15 cellular contexts compared by ENCODE assay signal in genomic region chr18:67783215-67783946, GRCh38.
DNase-seq lines count a peak whose midpoint lies in the region; ATAC-seq and TF ChIP-seq lines count a peak whose summit lies in the region.
"Had no signal": no experiment of that assay in that cellular context is flagged by ENCODE, and none has a peak within 500 bp of the region (broad histone marks: within the 10 kb centered on the region; RNA-seq: fewer than 3 reads in every experiment).

No MANE protein-coding gene starts in this region.

- no peaks in the 10 kb centered on the region for H3K9me3 Mint-ChIP-seq in activated CD8-positive, alpha-beta T cell treated with anti-CD3 and anti-CD28 coated beads for 36 hours
- H3K9me3 Mint-ChIP-seq in activated CD8-positive, alpha-beta T cell treated with anti-CD3 and anti-CD28 coated beads, Interleukin-2, amount 10 ng/mL, durations not matched to agents 7 days and 5 days (ENCODE audit: insufficient read depth): no peaks in the 10 kb centered on the region
- no peaks in the 10 kb centered on the region for H3K9me3 Mint-ChIP-seq in type B pancreatic cell
- H3K9me3 Mint-ChIP-seq in stimulated activated naive B cell treated with anti-CD40 and anti-IgM and Interleukin-4, amounts not matched to agents 10 μg/mL and 1 μg/mL and 100 μg/mL, for 72 hours: peaks cover 0 to 2% of the 10 kb centered on the region in 2 donors

- intact Hi-C loops in activated CD8-positive, alpha-beta T cell treated with anti-CD3 and anti-CD28 coated beads for 36 hours (cut with micrococcal nuclease): no loop called here

- no peak overlapping the region for H3K4me3 Mint-ChIP-seq in activated CD8-positive, alpha-beta T cell treated with anti-CD3 and anti-CD28 coated beads for 36 hours
- H3K4me3 Mint-ChIP-seq in activated CD8-positive, alpha-beta T cell treated with anti-CD3 and anti-CD28 coated beads, Interleukin-2, amount 10 ng/mL, durations not matched to agents 7 days and 5 days: no peak overlapping the region
- H3K4me3 Mint-ChIP-seq in type B pancreatic cell: no peak overlapping the region
- H3K4me3 Mint-ChIP-seq in stimulated activated naive B cell treated with anti-CD40 and anti-IgM and Interleukin-4, amounts not matched to agents 10 μg/mL and 1 μg/mL and 100 μg/mL, for 72 hours: no peak overlapping the region
- H3K4me3 Mint-ChIP-seq: B cell, IgD-negative memory B cell had no signal

- no peak for DNase-seq in activated CD8-positive, alpha-beta T cell treated with anti-CD3 and anti-CD28 coated beads for 36 hours
- DNase-seq in activated CD8-positive, alpha-beta T cell treated with anti-CD3 and anti-CD28 coated beads, Interleukin-2, amount 10 ng/mL, durations not matched to agents 7 days and 5 days: no peak
- DNase-seq in fibroblast of pulmonary artery (ENCODE audit: low read depth): peak; percentile 89
- no peak for DNase-seq in stimulated activated naive CD8-positive, alpha-beta T cell treated with anti-CD3 and anti-CD28 coated beads, Interleukin-15, Interleukin-2, amounts not matched to agents 100 U/mL and 50 U/mL, for 24 hours
- DNase-seq in type B pancreatic cell (ENCODE audit: extremely low spot score, unreplicated experiment): no peak
- DNase-seq in stimulated activated naive B cell treated with anti-CD40 and anti-IgM and Interleukin-4, amounts not matched to agents 10 μg/mL and 1 μg/mL and 100 μg/mL, for 72 hours: no peak
- DNase-seq: activated CD4-positive, alpha-beta T cell treated with anti-CD3 and anti-CD28 coated beads for 4 hours; adrenal gland; NCI-H510A; right cardiac atrium had no signal

- H3K27me3 Mint-ChIP-seq in activated CD8-positive, alpha-beta T cell treated with anti-CD3 and anti-CD28 coated beads for 36 hours: no peaks in the 10 kb centered on the region
- no peaks in the 10 kb centered on the region for H3K27me3 Mint-ChIP-seq in activated CD8-positive, alpha-beta T cell treated with anti-CD3 and anti-CD28 coated beads, Interleukin-2, amount 10 ng/mL, durations not matched to agents 7 days and 5 days (ENCODE audit: low read depth)
- no peaks in the 10 kb centered on the region for H3K27me3 Mint-ChIP-seq in type B pancreatic cell
- no peaks in the 10 kb centered on the region for H3K27me3 Mint-ChIP-seq in stimulated activated naive B cell treated with anti-CD40 and anti-IgM and Interleukin-4, amounts not matched to agents 10 μg/mL and 1 μg/mL and 100 μg/mL, for 72 hours
- H3K27me3 Mint-ChIP-seq: B cell, IgD-negative memory B cell had no signal

- CTCF ChIA-PET in activated CD8-positive, alpha-beta T cell treated with anti-CD3 and anti-CD28 coated beads for 36 hours (lab: Charles Lee): no interaction called here
- CTCF ChIA-PET in activated CD8-positive, alpha-beta T cell treated with anti-CD3 and anti-CD28 coated beads, Interleukin-2, amount 10 ng/mL, durations not matched to agents 7 days and 5 days (lab: Charles Lee): no interaction called here

- H3K4me3 ChIP-seq in fibroblast of pulmonary artery (replicated peaks; ENCODE audit: low read depth, low read length): no peak overlapping the region
- H3K4me3 ChIP-seq: adrenal gland, SK-N-MC had no signal

- H3K4me1 Mint-ChIP-seq in activated CD8-positive, alpha-beta T cell treated with anti-CD3 and anti-CD28 coated beads for 36 hours (ENCODE audit: low read depth): peaks cover 5% of the 10 kb centered on the region
- no peaks in the 10 kb centered on the region for H3K4me1 Mint-ChIP-seq in activated CD8-positive, alpha-beta T cell treated with anti-CD3 and anti-CD28 coated beads, Interleukin-2, amount 10 ng/mL, durations not matched to agents 7 days and 5 days (ENCODE audit: low read depth)
- no peaks in the 10 kb centered on the region for H3K4me1 Mint-ChIP-seq in type B pancreatic cell (ENCODE audit: unreplicated experiment)
- H3K4me1 Mint-ChIP-seq in stimulated activated naive B cell treated with anti-CD40 and anti-IgM and Interleukin-4, amounts not matched to agents 10 μg/mL and 1 μg/mL and 100 μg/mL, for 72 hours: no peaks in the 10 kb centered on the region
- H3K4me1 Mint-ChIP-seq: B cell, IgD-negative memory B cell had no signal

- H3K27ac Mint-ChIP-seq in activated CD8-positive, alpha-beta T cell treated with anti-CD3 and anti-CD28 coated beads for 36 hours: no peak overlapping the region
- H3K27ac Mint-ChIP-seq in activated CD8-positive, alpha-beta T cell treated with anti-CD3 and anti-CD28 coated beads, Interleukin-2, amount 10 ng/mL, durations not matched to agents 7 days and 5 days: no peak overlapping the region
- no peak overlapping the region for H3K27ac Mint-ChIP-seq in type B pancreatic cell
- no peak overlapping the region for H3K27ac Mint-ChIP-seq in stimulated activated naive B cell treated with anti-CD40 and anti-IgM and Interleukin-4, amounts not matched to agents 10 μg/mL and 1 μg/mL and 100 μg/mL, for 72 hours
- H3K27ac Mint-ChIP-seq: B cell, IgD-negative memory B cell had no signal

- no peak for TF ChIP-seq CTCF in activated CD8-positive, alpha-beta T cell treated with anti-CD3 and anti-CD28 coated beads for 36 hours (IDR thresholded peaks at IDR 0.05)
- TF ChIP-seq CTCF in fibroblast of pulmonary artery (IDR thresholded peaks at IDR 0.05; ENCODE audit: low read length, missing control alignments) (no peak), type B pancreatic cell (conservative IDR thresholded peaks at IDR 0.05) (no peak)

- POLR2A ChIA-PET in activated CD8-positive, alpha-beta T cell treated with anti-CD3 and anti-CD28 coated beads for 36 hours (lab: Charles Lee): no interaction called here
- POLR2A ChIA-PET in activated CD8-positive, alpha-beta T cell treated with anti-CD3 and anti-CD28 coated beads, Interleukin-2, amount 10 ng/mL, durations not matched to agents 7 days and 5 days (lab: Charles Lee): no interaction called here

- ATAC-seq in activated CD8-positive, alpha-beta T cell treated with anti-CD3 and anti-CD28 coated beads for 36 hours: peak; percentile 84
- ATAC-seq in activated CD8-positive, alpha-beta T cell treated with anti-CD3 and anti-CD28 coated beads, Interleukin-2, amount 10 ng/mL, durations not matched to agents 7 days and 5 days: no peak
- ATAC-seq in SK-N-SH treated with all-trans-retinoic acid at 6 μM for 48 hours (peak; percentile 92), HG03025 (IDR thresholded peaks at IDR 0.05; ENCODE audit: low FRiP score, unreplicated experiment) (no peak)
- peak; percentile 94 for ATAC-seq in stimulated activated naive CD8-positive, alpha-beta T cell treated with anti-CD3 and anti-CD28 coated beads, Interleukin-15, Interleukin-2, amounts not matched to agents 100 U/mL and 50 U/mL, for 24 hours
- ATAC-seq in stimulated activated naive B cell treated with anti-CD40 and anti-IgM and Interleukin-4, amounts not matched to agents 10 μg/mL and 1 μg/mL and 100 μg/mL, for 72 hours (replicated peaks): no peak
- ATAC-seq: right cardiac atrium had no signal

- H3K36me3 Mint-ChIP-seq in activated CD8-positive, alpha-beta T cell treated with anti-CD3 and anti-CD28 coated beads for 36 hours (ENCODE audit: low read depth): no peaks in the 10 kb centered on the region
- no peaks in the 10 kb centered on the region for H3K36me3 Mint-ChIP-seq in activated CD8-positive, alpha-beta T cell treated with anti-CD3 and anti-CD28 coated beads, Interleukin-2, amount 10 ng/mL, durations not matched to agents 7 days and 5 days (ENCODE audit: low read depth)
- H3K36me3 Mint-ChIP-seq in type B pancreatic cell: no peaks in the 10 kb centered on the region
- H3K36me3 Mint-ChIP-seq in stimulated activated naive B cell treated with anti-CD40 and anti-IgM and Interleukin-4, amounts not matched to agents 10 μg/mL and 1 μg/mL and 100 μg/mL, for 72 hours: no peaks in the 10 kb centered on the region

TF ChIP-seq in SK-N-SH treated with all-trans-retinoic acid at 6 μM for 48 hours, 23 proteins besides CTCF, POLR2A, EP300 and RAD21:
- TF ChIP-seq CSRNP3 (CRISPR knock-in tag; IDR thresholded peaks at IDR 0.05) (no peak), TOX (CRISPR knock-in tag; IDR thresholded peaks at IDR 0.05; ENCODE audit: borderline replicate concordance) (peak; percentile 64; the same call in 1 of the 2 replicates), ESRRG (CRISPR knock-in tag; IDR thresholded peaks at IDR 0.05) (no peak), ZNF565 (CRISPR knock-in tag; conservative IDR thresholded peaks at IDR 0.05; ENCODE audit: low read depth) (no peak), SNAI2 (CRISPR knock-in tag; IDR thresholded peaks at IDR 0.05) (0 out of 2 replicates have a peak, but pooled peaks have one; percentile 13), ISL1 (CRISPR knock-in tag; IDR thresholded peaks at IDR 0.05) (peak; percentile 69)

Comparison
In these comparisons a context has a peak if more than half of its experiments do, and no peak if none do; other contexts are left out.
1. ATAC-seq: peak in activated CD8-positive, alpha-beta T cell treated with anti-CD3 and anti-CD28 coated beads for 36 hours (single experiment), SK-N-SH treated with all-trans-retinoic acid at 6 μM for 48 hours (single experiment) and stimulated activated naive CD8-positive, alpha-beta T cell treated with anti-CD3 and anti-CD28 coated beads, Interleukin-15, Interleukin-2, amounts not matched to agents 100 U/mL and 50 U/mL, for 24 hours (single experiment); none in activated CD8-positive, alpha-beta T cell treated with anti-CD3 and anti-CD28 coated beads, Interleukin-2, amount 10 ng/mL, durations not matched to agents 7 days and 5 days (single experiment), HG03025 (single experiment) and stimulated activated naive B cell treated with anti-CD40 and anti-IgM and Interleukin-4, amounts not matched to agents 10 μg/mL and 1 μg/mL and 100 μg/mL, for 72 hours (0 of 2).